30 cellular contexts compared by ENCODE assay signal in the genomic region with DNA sequence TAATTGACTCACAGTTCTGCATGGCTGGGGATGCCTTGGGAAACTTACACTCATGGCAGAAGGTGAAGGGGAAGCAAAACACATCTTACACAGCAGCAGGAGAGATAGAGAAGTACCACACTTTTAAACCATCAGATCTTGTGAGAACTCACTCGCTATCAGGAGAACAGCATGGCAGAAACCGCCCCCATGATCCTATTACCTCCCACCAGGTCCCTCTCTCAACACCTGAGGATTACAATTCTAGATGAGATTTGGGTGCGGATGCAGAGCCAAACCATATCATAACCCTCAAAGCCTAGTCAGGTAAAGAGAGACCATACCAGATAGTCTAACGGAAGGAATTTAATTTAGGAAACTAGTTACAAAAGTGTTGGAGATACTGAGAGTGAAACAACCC.
DNase-seq lines count a peak whose midpoint lies in the region; ATAC-seq lines count a peak whose summit lies in the region.
"Had no signal": no experiment of that assay in that cellular context is flagged by ENCODE, and none has a peak within 500 bp of the region (broad histone marks: within the 10 kb centered on the region; RNA-seq: fewer than 3 reads in every experiment).

No MANE protein-coding gene starts in this region.

- CTCF ChIA-PET in CD4-positive, alpha-beta memory T cell (lab: Charles Lee; ENCODE audit: partially characterized antibody): no interaction called here

- no peaks in the 10 kb centered on the region for H3K9me3 Mint-ChIP-seq in activated T-cell treated with anti-CD3 and anti-CD28 coated beads, Interleukin-2, amount 50 U/mL, for 72 hours
- peaks cover 0 to 7% (median 0%) of the 10 kb centered on the region in 7 donors for H3K9me3 Mint-ChIP-seq in CD4-positive, CD25-positive, alpha-beta regulatory T cell
- peaks cover 0 to 3% (median 0%) of the 10 kb centered on the region in 8 donors for H3K9me3 Mint-ChIP-seq in CD4-positive, alpha-beta memory T cell
- H3K9me3 Mint-ChIP-seq in stimulated activated naive CD8-positive, alpha-beta T cell treated with anti-CD3 and anti-CD28 coated beads, Interleukin-15, amount 100 ng/mL, for 72 hours: peaks cover 5 to 8% of the 10 kb centered on the region in 2 donors
- H3K9me3 Mint-ChIP-seq: CD8-positive, alpha-beta memory T cell had no signal

- no peak overlapping the region for H2BK5ac ChIP-seq in mesendoderm (ENCODE audit: low read length)

- no peak overlapping the region for H3K56ac ChIP-seq in mesendoderm (ENCODE audit: low read length)

- no peak overlapping the region for H3K4ac ChIP-seq in mesendoderm (ENCODE audit: low read depth, low read length)

- no peak overlapping the region for H2BK120ac ChIP-seq in mesendoderm (ENCODE audit: low read depth, low read length)

- no peak overlapping the region for H3K4me2 ChIP-seq in mesendoderm (ENCODE audit: low read length)
- H3K4me2 ChIP-seq: A549; BLaER1 treated with 17β-estradiol and CSF1 and Interleukin-3, amounts not matched to agents 10 nM and 100 nM; PC-9 had no signal

- H3K9me3 ChIP-seq in CD4-positive, CD25-positive, alpha-beta regulatory T cell (ENCODE audit: control insufficient read depth in 2 of 2, low read length in 2 of 2): no peaks in the 10 kb centered on the region
- no peaks in the 10 kb centered on the region for H3K9me3 ChIP-seq in CD4-positive, alpha-beta memory T cell (ENCODE audit: control insufficient read depth in 1 of 2, low read length in 2 of 2)
- H3K9me3 ChIP-seq: A549; BLaER1 treated with 17β-estradiol and CSF1 and Interleukin-3, amounts not matched to agents 10 nM and 100 nM; HAP-1; SJCRH30 had no signal

- H3K27me3 ChIP-seq in CD4-positive, CD25-positive, alpha-beta regulatory T cell (ENCODE audit: control insufficient read depth, insufficient read depth, low read length): no peaks in the 10 kb centered on the region
- H3K27me3 ChIP-seq in CD4-positive, alpha-beta memory T cell (ENCODE audit: insufficient read depth, low read length): no peaks in the 10 kb centered on the region
- H3K27me3 ChIP-seq in mesendoderm (ENCODE audit: insufficient read depth, low read length, poor library complexity): no peaks in the 10 kb centered on the region
- H3K27me3 ChIP-seq: BLaER1 treated with 17β-estradiol and CSF1 and Interleukin-3, amounts not matched to agents 10 nM and 100 nM; SJCRH30 had no signal

- H3K4me3 Mint-ChIP-seq in activated T-cell treated with anti-CD3 and anti-CD28 coated beads, Interleukin-2, amount 50 U/mL, for 72 hours: peak overlapping the region in 1 of 2 donors; percentile 17
- H3K4me3 Mint-ChIP-seq in CD4-positive, CD25-positive, alpha-beta regulatory T cell: peak overlapping the region in 2 of 4 donors; percentile 21 to 78
- peak overlapping the region in 5 of 8 donors; percentile 1 to 90 (median 47) for H3K4me3 Mint-ChIP-seq in CD4-positive, alpha-beta memory T cell
- H3K4me3 Mint-ChIP-seq in stimulated activated naive CD8-positive, alpha-beta T cell treated with anti-CD3 and anti-CD28 coated beads, Interleukin-15, amount 100 ng/mL, for 72 hours: no peak overlapping the region
- H3K4me3 Mint-ChIP-seq: HFFc6 had no signal

- no peaks in the 10 kb centered on the region for H3K27me3 Mint-ChIP-seq in activated T-cell treated with anti-CD3 and anti-CD28 coated beads, Interleukin-2, amount 50 U/mL, for 72 hours (ENCODE audit: low read depth)
- H3K27me3 Mint-ChIP-seq in CD4-positive, CD25-positive, alpha-beta regulatory T cell: no peaks in the 10 kb centered on the region
- no peaks in the 10 kb centered on the region for H3K27me3 Mint-ChIP-seq in CD4-positive, alpha-beta memory T cell
- H3K27me3 Mint-ChIP-seq in stimulated activated naive CD8-positive, alpha-beta T cell treated with anti-CD3 and anti-CD28 coated beads, Interleukin-15, amount 100 ng/mL, for 72 hours: no peaks in the 10 kb centered on the region

- POLR2A ChIA-PET in CD4-positive, alpha-beta memory T cell (lab: Charles Lee; ENCODE audit: partially characterized antibody): interaction anchor here (2.4 kb wide), 1 partner anchor 365 kb away, joined by 16 read pairs; no protein-coding TSS in a partner anchor

- no peaks in the 10 kb centered on the region for H3K36me3 ChIP-seq in CD4-positive, CD25-positive, alpha-beta regulatory T cell (ENCODE audit: control insufficient read depth, insufficient read depth, low read length)
- H3K36me3 ChIP-seq in CD4-positive, alpha-beta memory T cell (ENCODE audit: insufficient read depth, low read length): no peaks in the 10 kb centered on the region
- no peaks in the 10 kb centered on the region for H3K36me3 ChIP-seq in mesendoderm (ENCODE audit: control insufficient read depth, insufficient read depth, low read length)
- H3K36me3 ChIP-seq: BLaER1 treated with 17β-estradiol and CSF1 and Interleukin-3, amounts not matched to agents 10 nM and 100 nM; HAP-1; SJCRH30 had no signal

- peaks cover 0 to 2% of the 10 kb centered on the region in 2 donors for H3K36me3 Mint-ChIP-seq in activated T-cell treated with anti-CD3 and anti-CD28 coated beads, Interleukin-2, amount 50 U/mL, for 72 hours (ENCODE audit: insufficient read depth in 2 of 2)
- no peaks in the 10 kb centered on the region for H3K36me3 Mint-ChIP-seq in CD4-positive, CD25-positive, alpha-beta regulatory T cell
- peaks cover 2 to 5% of the 10 kb centered on the region in 2 donors for H3K36me3 Mint-ChIP-seq in CD4-positive, alpha-beta memory T cell
- H3K36me3 Mint-ChIP-seq: CD8-positive, alpha-beta memory T cell had no signal

- no peak overlapping the region for H4K5ac ChIP-seq in mesendoderm (ENCODE audit: low read length)

- WGBS in mesendoderm (ENCODE audit: extremely low coverage, insufficient coverage, low lambda C conversion rate): no CpG with 5 or more reads among the region's 4 CpGs

- H3K27ac ChIP-seq in CD4-positive, CD25-positive, alpha-beta regulatory T cell (ENCODE audit: insufficient read depth, low read length, poor library complexity, severe bottlenecking): no peak overlapping the region
- H3K27ac ChIP-seq in CD4-positive, alpha-beta memory T cell (ENCODE audit: low read depth, low read length): no peak overlapping the region
- H3K27ac ChIP-seq in mesendoderm (ENCODE audit: low read depth, low read length): no peak overlapping the region
- H3K27ac ChIP-seq: A549; BLaER1 treated with 17β-estradiol and CSF1 and Interleukin-3, amounts not matched to agents 10 nM and 100 nM; PC-9; SJCRH30 had no signal

- no peak overlapping the region for H3K23ac ChIP-seq in mesendoderm (ENCODE audit: low read length)

- peaks cover 27% of the 10 kb centered on the region for H3K4me1 Mint-ChIP-seq in activated T-cell treated with anti-CD3 and anti-CD28 coated beads, Interleukin-2, amount 50 U/mL, for 72 hours (ENCODE audit: low read depth)
- peaks cover 11 to 28% (median 22%) of the 10 kb centered on the region in 4 donors for H3K4me1 Mint-ChIP-seq in CD4-positive, CD25-positive, alpha-beta regulatory T cell
- H3K4me1 Mint-ChIP-seq in CD4-positive, alpha-beta memory T cell: peaks cover 34 to 56% (median 45%) of the 10 kb centered on the region in 4 donors
- H3K4me1 Mint-ChIP-seq in stimulated activated naive CD8-positive, alpha-beta T cell treated with anti-CD3 and anti-CD28 coated beads, Interleukin-15, amount 100 ng/mL, for 72 hours: peaks cover 23% of the 10 kb centered on the region

- H3K79me2 ChIP-seq in mesendoderm (ENCODE audit: control insufficient read depth, insufficient read depth, low read length): no peaks in the 10 kb centered on the region

- peak overlapping the region; percentile 42 for H3K27ac Mint-ChIP-seq in activated T-cell treated with anti-CD3 and anti-CD28 coated beads, Interleukin-2, amount 50 U/mL, for 72 hours
- H3K27ac Mint-ChIP-seq in CD4-positive, CD25-positive, alpha-beta regulatory T cell: peak overlapping the region in 2 of 3 donors; percentile 85 to 88
- peak overlapping the region; percentile 81 to 96 (median 93) for H3K27ac Mint-ChIP-seq in CD4-positive, alpha-beta memory T cell
- H3K27ac Mint-ChIP-seq in stimulated activated naive CD8-positive, alpha-beta T cell treated with anti-CD3 and anti-CD28 coated beads, Interleukin-15, amount 100 ng/mL, for 72 hours: no peak overlapping the region
- H3K27ac Mint-ChIP-seq: HFFc6 had no signal

- no peak overlapping the region for H3K18ac ChIP-seq in mesendoderm (ENCODE audit: low read length)

- no peak for ATAC-seq in activated T-cell treated with anti-CD3 and anti-CD28 coated beads, Interleukin-2, amount 50 U/mL, for 72 hours (replicated peaks in 1 of 2)
- ATAC-seq in CD4-positive, CD25-positive, alpha-beta regulatory T cell (ENCODE audit: low read depth in 2 of 2): no peak
- no peak for ATAC-seq in stimulated activated naive CD8-positive, alpha-beta T cell treated with anti-CD3 and anti-CD28 coated beads, Interleukin-15, amount 100 ng/mL, for 72 hours
- ATAC-seq: A549, GM12878, K562, Right ventricle myocardium inferior had no signal

- no peak overlapping the region for H2BK15ac ChIP-seq in mesendoderm (replicated peaks; ENCODE audit: low read depth)

- no peaks in the 10 kb centered on the region for H3K79me1 ChIP-seq in mesendoderm (ENCODE audit: low read length)

- H4K8ac ChIP-seq in mesendoderm (ENCODE audit: low read depth, low read length): no peak overlapping the region

- no peak overlapping the region for H3K4me3 ChIP-seq in CD4-positive, CD25-positive, alpha-beta regulatory T cell (ENCODE audit: low read depth, low read length)
- no peak overlapping the region for H3K4me3 ChIP-seq in CD4-positive, alpha-beta memory T cell (ENCODE audit: low read length in 2 of 2)
- H3K4me3 ChIP-seq in mesendoderm (ENCODE audit: low read length): no peak overlapping the region
- H3K4me3 ChIP-seq: A549; BLaER1 treated with 17β-estradiol and CSF1 and Interleukin-3, amounts not matched to agents 10 nM and 100 nM; GM12878; HAP-1; K562; PC-9; SJCRH30 had no signal

- DNase-seq in activated T-cell treated with anti-CD3 and anti-CD28 coated beads, Interleukin-2, amount 50 U/mL, for 72 hours: no peak
- no peak for DNase-seq in activated T-cell treated with anti-CD3 and anti-CD28 coated beads, Interleukin-2, amount 50 U/mL, for 48 hours
- no peak for DNase-seq in CD4-positive, CD25-positive, alpha-beta regulatory T cell
- no peak for DNase-seq in CD4-positive, alpha-beta memory T cell
- DNase-seq in mesendoderm: peak; percentile 70
- DNase-seq in stimulated activated naive CD8-positive, alpha-beta T cell treated with anti-CD3 and anti-CD28 coated beads, Interleukin-15, amount 100 ng/mL, for 72 hours: no peak
- no peak for DNase-seq in hypothalamus (lab: John Stamatoyannopoulos, UW)
- DNase-seq: AML-193; CD8-positive, alpha-beta memory T cell; DMS 273 treated with DMSO at 0.1 percent for 48 hours; DMS79; EL; GDM1; GOT3; HFFc6; MV-4-11; NCI-H1105 treated with DMSO at 0.1 percent for 48 hours; NCI-H146; NCI-H2029; NCI-H446; NCI-H524 treated with DMSO at 0.1 percent for 48 hours; NCI-H774; PC-9; SJCRH30 had no signal

- no peak overlapping the region for H2AK5ac ChIP-seq in mesendoderm (ENCODE audit: low read length)

- no peak overlapping the region for H3K9ac ChIP-seq in mesendoderm (ENCODE audit: low read length)
- H3K9ac ChIP-seq: BLaER1 treated with 17β-estradiol and CSF1 and Interleukin-3, amounts not matched to agents 10 nM and 100 nM had no signal

- intact Hi-C loops in CD4-positive, alpha-beta memory T cell (cut with micrococcal nuclease): loop anchor here (2.0 to 5.0 kb wide), 4 partner anchors 40 to 365 kb away; no protein-coding TSS in a partner anchor

- H3K4me1 ChIP-seq in CD4-positive, CD25-positive, alpha-beta regulatory T cell (ENCODE audit: control insufficient read depth, insufficient read depth, low read length, poor library complexity, severe bottlenecking): peaks cover 15% of the 10 kb centered on the region
- peaks cover 21% of the 10 kb centered on the region for H3K4me1 ChIP-seq in CD4-positive, alpha-beta memory T cell (ENCODE audit: insufficient read depth, low read length)
- H3K4me1 ChIP-seq in mesendoderm (ENCODE audit: control insufficient read depth, low read depth, low read length): peaks cover 2% of the 10 kb centered on the region
- H3K4me1 ChIP-seq: A549, HAP-1, SJCRH30 had no signal

Comparison
In these comparisons a context has a peak if more than half of its experiments do, and no peak if none do; other contexts are left out.
1. H3K27ac Mint-ChIP-seq: peak in activated T-cell treated with anti-CD3 and anti-CD28 coated beads, Interleukin-2, amount 50 U/mL, for 72 hours (single experiment), CD4-positive, CD25-positive, alpha-beta regulatory T cell (2 of 3) and CD4-positive, alpha-beta memory T cell (7 of 7); none in stimulated activated naive CD8-positive, alpha-beta T cell treated with anti-CD3 and anti-CD28 coated beads, Interleukin-15, amount 100 ng/mL, for 72 hours (0 of 2).
2. H3K4me3 Mint-ChIP-seq: peak in CD4-positive, alpha-beta memory T cell (5 of 8); none in stimulated activated naive CD8-positive, alpha-beta T cell treated with anti-CD3 and anti-CD28 coated beads, Interleukin-15, amount 100 ng/mL, for 72 hours (0 of 2).